In the genomic region with DNA sequence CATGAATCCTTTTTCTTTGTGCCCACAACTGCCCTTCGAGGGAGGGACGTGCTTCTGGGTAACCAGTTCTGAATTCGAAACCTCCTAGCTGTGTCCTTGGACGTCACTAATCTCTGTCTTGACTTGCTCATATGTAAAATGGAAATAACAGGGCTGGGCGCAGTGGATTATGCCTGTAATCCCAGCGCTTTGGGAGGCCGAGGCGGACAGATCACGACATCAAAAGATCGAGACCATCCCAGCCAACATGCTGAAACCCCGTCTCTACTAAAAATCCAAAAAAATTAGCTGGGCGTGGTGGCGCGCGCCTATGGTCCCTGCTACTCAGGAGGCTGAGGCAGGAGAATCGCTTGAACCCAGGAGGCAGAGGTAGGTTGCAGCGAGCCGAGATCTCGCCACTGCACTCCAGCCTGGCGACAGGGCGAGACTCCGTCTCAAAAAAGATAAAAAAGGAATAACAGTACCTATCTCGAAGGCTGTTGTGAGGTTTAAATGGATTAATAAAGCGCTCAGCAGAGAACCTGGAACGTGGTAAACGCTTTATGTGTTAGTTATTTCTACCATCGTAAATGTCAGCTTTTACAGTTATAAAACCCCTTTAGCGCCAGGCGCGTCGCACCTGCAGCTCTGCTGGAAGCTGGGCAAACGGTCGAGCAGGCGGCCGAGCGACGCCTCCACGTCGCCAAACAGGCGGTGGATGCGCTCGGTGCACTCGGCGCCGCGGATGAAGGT, we compare ENCODE assay signal across 8 cellular contexts. TPM values are rescaled to one million over a fixed set of nuclear protein-coding genes. Genes with fewer than 3 reads are reported as not detected.
DNase-seq lines count a peak whose midpoint lies in the region; ATAC-seq, FAIRE-seq and TF ChIP-seq lines count a peak whose summit lies in the region.

No MANE protein-coding gene starts in this region.

- no peaks in the 10 kb centered on the region for H3K9me3 Mint-ChIP-seq in effector memory CD8-positive, alpha-beta T cell
- no peaks in the 10 kb centered on the region for H3K9me3 Mint-ChIP-seq in nephron progenitor cell

- H3K4me3 Mint-ChIP-seq in effector memory CD8-positive, alpha-beta T cell = peak overlapping the region; percentile 99
- peak overlapping the region; percentile 100 for H3K4me3 Mint-ChIP-seq in nephron progenitor cell

- ATAC-seq in effector memory CD8-positive, alpha-beta T cell (replicated peaks) = no peak
- ATAC-seq in HG02885 (IDR thresholded peaks at IDR 0.05; ENCODE audit: poor library complexity, unreplicated experiment) (no peak), GM18520 (IDR thresholded peaks at IDR 0.05; ENCODE audit: unreplicated experiment) (no peak)

- H3K27me3 Mint-ChIP-seq in effector memory CD8-positive, alpha-beta T cell = no peaks in the 10 kb centered on the region
- no peaks in the 10 kb centered on the region for H3K27me3 Mint-ChIP-seq in nephron progenitor cell (ENCODE audit: low read depth, poor library complexity)

- FAIRE-seq in HTR-8/SVneo (lab: Jason Lieb, UNC) = no peak

- H3K36me3 ChIP-seq in MG63 = peaks cover 55% of the 10 kb centered on the region

- H3K36me3 Mint-ChIP-seq in effector memory CD8-positive, alpha-beta T cell (ENCODE audit: insufficient read depth) = peaks cover 48% of the 10 kb centered on the region
- H3K36me3 Mint-ChIP-seq in nephron progenitor cell (ENCODE audit: low read depth) = peaks cover 55% of the 10 kb centered on the region

- no peaks in the 10 kb centered on the region for H3K9me3 ChIP-seq in MG63

- H3K4me1 Mint-ChIP-seq in effector memory CD8-positive, alpha-beta T cell (ENCODE audit: low read depth in 2 of 2) = peaks cover 32 to 38% of the 10 kb centered on the region in 2 donors
- peaks cover 42% of the 10 kb centered on the region for H3K4me1 Mint-ChIP-seq in nephron progenitor cell

- H3K4me3 ChIP-seq in AG10803 (ENCODE audit: low read length) (peak overlapping the region; percentile 92), MG63 (peak overlapping the region; percentile 84)

- H3K27ac Mint-ChIP-seq in effector memory CD8-positive, alpha-beta T cell = peak overlapping the region; percentile 93 to 97
- peak overlapping the region; percentile 82 for H3K27ac Mint-ChIP-seq in nephron progenitor cell

- H3K27me3 ChIP-seq in MG63 = no peaks in the 10 kb centered on the region

- DNase-seq in AG10803 (ENCODE audit: low read depth) = no peak
- no peak for DNase-seq in MG63
- no peak for DNase-seq in effector memory CD8-positive, alpha-beta T cell
- no peak for DNase-seq in nephron progenitor cell
- DNase-seq in COLO829 (ENCODE audit: low spot score) = no peak
- no peak for DNase-seq in HTR-8/SVneo (ENCODE audit: insufficient read length, low spot score)

- no peak for TF ChIP-seq CTCF in AG10803 (conservative IDR thresholded peaks at IDR 0.05; ENCODE audit: low read length)
- TF ChIP-seq CTCF in nephron progenitor cell (IDR thresholded peaks at IDR 0.05) = no peak

RNA-seq across cellular contexts. Expression of gene COG8, which starts 0.6 kb away (rescaled TPM):
- 34.1 and 51.9 TPM in 2 replicates for total RNA-seq in MG63 (2014; rRNA removed; shearing (Covaris generic); ENCODE audit: low replicate concordance)

RNA-seq across cellular contexts. Expression of gene NIP7, which starts 0.8 kb away (rescaled TPM):
- total RNA-seq in MG63 (2014; rRNA removed; shearing (Covaris generic); ENCODE audit: low replicate concordance) = 24.0 and 32.6 TPM in 2 replicates

RNA-seq across cellular contexts. Expression of gene PDF, which starts 8.3 kb away (rescaled TPM):
- total RNA-seq in MG63 (2014; rRNA removed; shearing (Covaris generic); ENCODE audit: low replicate concordance) = 9.1 and 28.5 TPM in 2 replicates

RNA-seq across cellular contexts. Expression of gene TMED6, which starts 12.9 kb away (rescaled TPM):
- not detected in 2 replicates for total RNA-seq in MG63 (2014; rRNA removed; shearing (Covaris generic); ENCODE audit: low replicate concordance)

RNA-seq across cellular contexts. Expression of gene VPS4A, which starts 27.6 kb away (rescaled TPM):
- total RNA-seq in MG63 (2014; rRNA removed; shearing (Covaris generic); ENCODE audit: low replicate concordance) = 31.3 and 34.5 TPM in 2 replicates
